1 cellular context compared by ENCODE assay signal in genomic region chr6:90175627-90176538, GRCh38.
TF ChIP-seq lines count a peak whose summit lies in the region.

No MANE protein-coding gene starts in this region.

TF ChIP-seq in HepG2, 621 proteins besides CTCF, POLR2A, EP300 and RAD21 (continued from another document):
- no peak for TF ChIP-seq BRCA1 (CRISPR knock-in tag; IDR thresholded peaks at IDR 0.05)
- TF ChIP-seq FOSL1 (CRISPR knock-in tag; IDR thresholded peaks at IDR 0.05; ENCODE audit: borderline replicate concordance): no peak
- no peak for TF ChIP-seq ZNF615 (CRISPR knock-in tag; IDR thresholded peaks at IDR 0.05; ENCODE audit: borderline replicate concordance)
- TF ChIP-seq PAF1 (CRISPR knock-in tag; IDR thresholded peaks at IDR 0.05): no peak
